Comparison of ENCODE assay signal across 15 cellular contexts in genomic region chr17:18323007-18323406, GRCh38. TPM values are rescaled to one million over a fixed set of nuclear protein-coding genes. Genes with fewer than 3 reads are reported as not detected.
DNase-seq lines count a peak whose midpoint lies in the region; ATAC-seq and TF ChIP-seq lines count a peak whose summit lies in the region.
"Had no signal": no experiment of that assay in that cellular context is flagged by ENCODE, and none has a peak within 500 bp of the region (broad histone marks: within the 10 kb centered on the region; RNA-seq: fewer than 3 reads in every experiment).

No MANE protein-coding gene starts in this region.

- H3K27ac Mint-ChIP-seq in activated naive CD8-positive, alpha-beta T cell treated with anti-CD3 and anti-CD28 coated beads, Interleukin-2, amount 50 U/mL, for 24 hours, result peak overlapping the region; percentile 42
- H3K27ac Mint-ChIP-seq in activated naive CD8-positive, alpha-beta T cell treated with anti-CD3 and anti-CD28 coated beads for 36 hours, result no peak overlapping the region
- H3K27ac Mint-ChIP-seq in stimulated activated effector memory CD8-positive, alpha-beta T cell treated with anti-CD3 and anti-CD28 coated beads, Interleukin-12 subunit alpha, Interleukin-12 subunit beta, amount 100 ng/mL, for 72 hours, result peak overlapping the region; percentile 51

- H3K4me1 Mint-ChIP-seq in activated naive CD8-positive, alpha-beta T cell treated with anti-CD3 and anti-CD28 coated beads, Interleukin-2, amount 50 U/mL, for 24 hours, result peaks cover 39% of the 10 kb centered on the region
- H3K4me1 Mint-ChIP-seq in activated naive CD8-positive, alpha-beta T cell treated with anti-CD3 and anti-CD28 coated beads for 36 hours, result peaks cover 51% of the 10 kb centered on the region
- H3K4me1 Mint-ChIP-seq in stimulated activated effector memory CD8-positive, alpha-beta T cell treated with anti-CD3 and anti-CD28 coated beads, Interleukin-12 subunit alpha, Interleukin-12 subunit beta, amount 100 ng/mL, for 72 hours, result peaks cover 39% of the 10 kb centered on the region

- TF ChIP-seq CTCF in NB4 (IDR thresholded peaks at IDR 0.05; ENCODE audit: low read depth, low read length) (no peak), choroid plexus epithelial cell (conservative IDR thresholded peaks at IDR 0.05; ENCODE audit: low read depth, low read length) (peak; percentile 39)

- DNase-seq in activated naive CD8-positive, alpha-beta T cell treated with anti-CD3 and anti-CD28 coated beads, Interleukin-2, amount 50 U/mL, for 24 hours, result no peak
- DNase-seq in activated naive CD8-positive, alpha-beta T cell treated with anti-CD3 and anti-CD28 coated beads for 36 hours, result no peak
- DNase-seq in NB4 (ENCODE audit: low read depth) (peak; percentile 41), choroid plexus epithelial cell (ENCODE audit: low read depth) (peak; percentile 24), SK-N-DZ (ENCODE audit: low spot score) (no peak), DMS53 (lab: John Stamatoyannopoulos, UW) (no peak)
- DNase-seq in stimulated activated effector memory CD8-positive, alpha-beta T cell treated with anti-CD3 and anti-CD28 coated beads, Interleukin-12 subunit alpha, Interleukin-12 subunit beta, amount 100 ng/mL, for 72 hours (ENCODE audit: low spot score in 2 of 2), result no peak
- DNase-seq: activated T-cell treated with anti-CD3 and anti-CD28 coated beads, Interleukin-2, amount 50 U/mL, for 1 hour; AML-193; body of pancreas; immature natural killer cell; naive thymus-derived CD4-positive, alpha-beta T cell; small intestine had no signal

- no peak for TF ChIP-seq POLR2A in NB4 (IDR thresholded peaks at IDR 0.05; ENCODE audit: extremely low read depth, insufficient read length)

- H3K36me3 Mint-ChIP-seq in activated naive CD8-positive, alpha-beta T cell treated with anti-CD3 and anti-CD28 coated beads, Interleukin-2, amount 50 U/mL, for 24 hours (ENCODE audit: low read depth), result peaks cover 10% of the 10 kb centered on the region
- H3K36me3 Mint-ChIP-seq in activated naive CD8-positive, alpha-beta T cell treated with anti-CD3 and anti-CD28 coated beads for 36 hours, result peaks cover 6% of the 10 kb centered on the region
- peaks cover 85% of the 10 kb centered on the region for H3K36me3 Mint-ChIP-seq in stimulated activated effector memory CD8-positive, alpha-beta T cell treated with anti-CD3 and anti-CD28 coated beads, Interleukin-12 subunit alpha, Interleukin-12 subunit beta, amount 100 ng/mL, for 72 hours

- no peak for ATAC-seq in activated naive CD8-positive, alpha-beta T cell treated with anti-CD3 and anti-CD28 coated beads, Interleukin-2, amount 50 U/mL, for 24 hours
- no peak for ATAC-seq in stimulated activated effector memory CD8-positive, alpha-beta T cell treated with anti-CD3 and anti-CD28 coated beads, Interleukin-12 subunit alpha, Interleukin-12 subunit beta, amount 100 ng/mL, for 72 hours
- no peak for ATAC-seq in HG03354 (IDR thresholded peaks at IDR 0.05; ENCODE audit: poor library complexity, severe bottlenecking, unreplicated experiment)
- ATAC-seq: body of pancreas; naive thymus-derived CD4-positive, alpha-beta T cell had no signal

- H3K27me3 Mint-ChIP-seq in activated naive CD8-positive, alpha-beta T cell treated with anti-CD3 and anti-CD28 coated beads, Interleukin-2, amount 50 U/mL, for 24 hours, result no peaks in the 10 kb centered on the region
- H3K27me3 Mint-ChIP-seq in activated naive CD8-positive, alpha-beta T cell treated with anti-CD3 and anti-CD28 coated beads for 36 hours, result no peaks in the 10 kb centered on the region
- H3K27me3 Mint-ChIP-seq: naive thymus-derived CD4-positive, alpha-beta T cell had no signal

- H3K4me3 ChIP-seq in NB4 (ENCODE audit: low read depth, low read length) (no peak overlapping the region), choroid plexus epithelial cell (ENCODE audit: low read depth, low read length) (no peak overlapping the region)
- H3K4me3 ChIP-seq: body of pancreas, esophagus muscularis mucosa had no signal

- H3K9me3 Mint-ChIP-seq in activated naive CD8-positive, alpha-beta T cell treated with anti-CD3 and anti-CD28 coated beads, Interleukin-2, amount 50 U/mL, for 24 hours, result no peaks in the 10 kb centered on the region
- no peaks in the 10 kb centered on the region for H3K9me3 Mint-ChIP-seq in activated naive CD8-positive, alpha-beta T cell treated with anti-CD3 and anti-CD28 coated beads for 36 hours
- H3K9me3 Mint-ChIP-seq in stimulated activated effector memory CD8-positive, alpha-beta T cell treated with anti-CD3 and anti-CD28 coated beads, Interleukin-12 subunit alpha, Interleukin-12 subunit beta, amount 100 ng/mL, for 72 hours, result no peaks in the 10 kb centered on the region
- H3K9me3 Mint-ChIP-seq: immature natural killer cell; naive thymus-derived CD4-positive, alpha-beta T cell had no signal

- H3K4me3 Mint-ChIP-seq in activated naive CD8-positive, alpha-beta T cell treated with anti-CD3 and anti-CD28 coated beads, Interleukin-2, amount 50 U/mL, for 24 hours, result no peak overlapping the region
- no peak overlapping the region for H3K4me3 Mint-ChIP-seq in activated naive CD8-positive, alpha-beta T cell treated with anti-CD3 and anti-CD28 coated beads for 36 hours
- H3K4me3 Mint-ChIP-seq in stimulated activated effector memory CD8-positive, alpha-beta T cell treated with anti-CD3 and anti-CD28 coated beads, Interleukin-12 subunit alpha, Interleukin-12 subunit beta, amount 100 ng/mL, for 72 hours, result no peak overlapping the region
- H3K4me3 Mint-ChIP-seq: immature natural killer cell had no signal

RNA-seq across cellular contexts. Expression of gene SMCR8, which starts 7.9 kb away (rescaled TPM):
- 10 to 100 TPM; 19.4 TPM for total RNA-seq in activated naive CD8-positive, alpha-beta T cell treated with anti-CD3 and anti-CD28 coated beads for 36 hours
- polyA plus RNA-seq in SK-N-DZ (2014; cell fraction: cytosol; rRNA removed), result 11.6 and 12.3 TPM in 2 replicates
- 5.8 and 8.0 TPM in 2 replicates for polyA plus RNA-seq in SK-N-DZ (2014; cell fraction: nucleus; rRNA removed)

RNA-seq across cellular contexts. Expression of gene TOP3A, which starts 8.2 kb away (rescaled TPM):
- 10 to 100 TPM; 55.4 to 56.9 TPM for total RNA-seq in activated naive CD8-positive, alpha-beta T cell treated with anti-CD3 and anti-CD28 coated beads for 36 hours
- 66.1 and 116 TPM in 2 replicates for polyA plus RNA-seq in SK-N-DZ (2014; cell fraction: cytosol; rRNA removed)
- polyA plus RNA-seq in SK-N-DZ (2014; cell fraction: nucleus; rRNA removed), result 89.1 and 141 TPM in 2 replicates

RNA-seq across cellular contexts. Expression of gene SHMT1, which starts 40.3 kb away (rescaled TPM):
- total RNA-seq in activated naive CD8-positive, alpha-beta T cell treated with anti-CD3 and anti-CD28 coated beads for 36 hours, result 10 to 100 TPM; 50.2 to 52.2 TPM
- polyA plus RNA-seq in SK-N-DZ (2014; cell fraction: cytosol; rRNA removed), result 50.0 and 51.4 TPM in 2 replicates
- 50.8 and 61.2 TPM in 2 replicates for polyA plus RNA-seq in SK-N-DZ (2014; cell fraction: nucleus; rRNA removed)

RNA-seq across cellular contexts. Expression of gene EVPLL, which starts 54.6 kb away (rescaled TPM):
- under 1 TPM; 0.14 to 0.39 TPM for total RNA-seq in activated naive CD8-positive, alpha-beta T cell treated with anti-CD3 and anti-CD28 coated beads for 36 hours
- polyA plus RNA-seq in SK-N-DZ (2014; cell fraction: cytosol; rRNA removed), result 0.06 TPM in 1 of 2 replicates, not detected in the other
- polyA plus RNA-seq in SK-N-DZ (2014; cell fraction: nucleus; rRNA removed), result 0.21 and 0.31 TPM in 2 replicates
- total RNA-seq: body of pancreas; esophagus muscularis mucosa; naive thymus-derived CD4-positive, alpha-beta T cell had no signal
- polyA plus RNA-seq: immature natural killer cell had no signal

Comparison
In these comparisons a context has a peak if more than half of its experiments do, and no peak if none do; other contexts are left out.
1. DNase-seq: peak in NB4 (single experiment) and choroid plexus epithelial cell (single experiment); none in activated naive CD8-positive, alpha-beta T cell treated with anti-CD3 and anti-CD28 coated beads, Interleukin-2, amount 50 U/mL, for 24 hours (single experiment), activated naive CD8-positive, alpha-beta T cell treated with anti-CD3 and anti-CD28 coated beads for 36 hours (single experiment), stimulated activated effector memory CD8-positive, alpha-beta T cell treated with anti-CD3 and anti-CD28 coated beads, Interleukin-12 subunit alpha, Interleukin-12 subunit beta, amount 100 ng/mL, for 72 hours (0 of 2), SK-N-DZ (single experiment) and DMS53 (single experiment).